Comparison of ENCODE assay signal across 1 cellular context in genomic region chr6:141968632-141969031, GRCh38.
TF ChIP-seq lines count a peak whose summit lies in the region.

No MANE protein-coding gene starts in this region.

TF ChIP-seq in HepG2, 621 proteins besides CTCF, POLR2A, EP300 and RAD21:
- TF ChIP-seq ZNF609 (CRISPR knock-in tag; IDR thresholded peaks at IDR 0.05; ENCODE audit: borderline replicate concordance): no peak
- TF ChIP-seq ZNF160 (CRISPR knock-in tag; IDR thresholded peaks at IDR 0.05): no peak
- TF ChIP-seq SRSF4 (IDR thresholded peaks at IDR 0.05; ENCODE audit: low read depth, low read length, poor library complexity, severe bottlenecking): no peak
- no peak for TF ChIP-seq RELA (CRISPR knock-in tag; IDR thresholded peaks at IDR 0.05)
- TF ChIP-seq ZNF335 (CRISPR knock-in tag; IDR thresholded peaks at IDR 0.05): no peak
- TF ChIP-seq TBL1XR1 (IDR thresholded peaks at IDR 0.05; ENCODE audit: borderline replicate concordance, low read length, partially characterized antibody): no peak
- no peak for TF ChIP-seq CC2D1A (CRISPR knock-in tag; IDR thresholded peaks at IDR 0.05)
- TF ChIP-seq ATF1 (CRISPR knock-in tag; IDR thresholded peaks at IDR 0.05): no peak
- no peak for TF ChIP-seq ISX (CRISPR knock-in tag; conservative IDR thresholded peaks at IDR 0.05)
- no peak for TF ChIP-seq ZNF841 (CRISPR knock-in tag; IDR thresholded peaks at IDR 0.05; ENCODE audit: borderline replicate concordance)
- TF ChIP-seq POLR2G (IDR thresholded peaks at IDR 0.05; ENCODE audit: low read depth, low read length): no peak
- no peak for TF ChIP-seq MLLT10 (CRISPR knock-in tag; IDR thresholded peaks at IDR 0.05)
- TF ChIP-seq ZSCAN5A (CRISPR knock-in tag; IDR thresholded peaks at IDR 0.05; ENCODE audit: borderline replicate concordance): no peak
- TF ChIP-seq PHB2 (IDR thresholded peaks at IDR 0.05; ENCODE audit: partially characterized antibody): no peak
- TF ChIP-seq SPEN (CRISPR knock-in tag; IDR thresholded peaks at IDR 0.05; ENCODE audit: low read depth): no peak
- no peak for TF ChIP-seq ZNF839 (CRISPR knock-in tag; IDR thresholded peaks at IDR 0.05; ENCODE audit: borderline replicate concordance)
- no peak for TF ChIP-seq NFKBIZ (CRISPR knock-in tag; IDR thresholded peaks at IDR 0.05)
- no peak for TF ChIP-seq ELF3 (CRISPR knock-in tag; IDR thresholded peaks at IDR 0.05)
